1 cellular context compared by ENCODE assay signal in the genomic region with DNA sequence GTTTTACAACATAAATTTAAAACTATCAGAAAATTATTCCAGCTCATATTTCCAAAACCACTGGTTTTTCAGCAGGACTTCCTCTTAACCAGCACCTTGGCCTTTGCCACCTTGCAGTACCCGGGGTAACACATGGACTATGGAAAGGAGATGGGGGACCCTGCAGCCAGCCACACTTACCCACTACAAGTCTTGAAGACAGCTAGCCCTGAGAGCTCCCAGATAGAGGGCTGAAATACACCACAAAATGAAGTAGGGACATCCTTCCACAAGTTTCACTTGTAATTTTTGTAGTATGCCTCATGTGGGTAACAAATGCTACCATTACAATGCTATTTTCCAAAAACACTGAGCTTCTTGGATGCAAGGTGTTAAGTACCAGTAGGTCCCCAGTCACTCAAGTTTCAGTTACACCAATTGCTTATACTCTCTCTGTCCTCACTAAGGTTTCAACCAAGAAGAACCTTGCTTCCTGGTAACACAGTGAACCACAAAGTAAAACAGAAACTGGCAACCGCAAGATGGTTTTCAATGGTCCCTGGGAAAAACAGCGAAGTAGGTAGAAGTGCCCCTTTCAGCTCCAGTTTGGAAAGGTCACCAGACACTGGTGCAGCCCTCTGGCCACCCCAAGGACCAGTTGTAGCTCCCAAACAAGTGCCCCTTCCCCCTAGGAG.
TF ChIP-seq lines count a peak whose summit lies in the region.

No MANE protein-coding gene starts in this region.

TF ChIP-seq in GM12878, 131 proteins besides CTCF, POLR2A, EP300 and RAD21 (continued from another document and continues in another):
- TF ChIP-seq MYC (IDR thresholded peaks at IDR 0.05; ENCODE audit: insufficient read depth, insufficient read length, insufficient replicate concordance, low read length, severe bottlenecking): no peak
- peak; percentile 71 for TF ChIP-seq GATAD2B (conservative IDR thresholded peaks at IDR 0.05; ENCODE audit: low read depth)
- TF ChIP-seq BACH1 (IDR thresholded peaks at IDR 0.05; ENCODE audit: borderline replicate concordance): no peak
- TF ChIP-seq MTA2 (IDR thresholded peaks at IDR 0.05; ENCODE audit: low read depth): peak; percentile 78
- peak; percentile 66; the same call in 1 of the 2 replicates for TF ChIP-seq PAX5 (IDR thresholded peaks at IDR 0.05; ENCODE audit: borderline replicate concordance, low read depth, low read length)
- TF ChIP-seq RELA (IDR thresholded peaks at IDR 0.05; ENCODE audit: borderline replicate concordance, partially characterized antibody): peak; percentile 40
- peak; percentile 65 for TF ChIP-seq NR2F1 (conservative IDR thresholded peaks at IDR 0.05)
- TF ChIP-seq MTA3 (IDR thresholded peaks at IDR 0.05; ENCODE audit: borderline replicate concordance, low read length): peak; percentile 83; the same call in 1 of the 2 replicates
- peak; percentile 56 for TF ChIP-seq DPF2 (IDR thresholded peaks at IDR 0.05)
- peak; percentile 81 for TF ChIP-seq CBFB (IDR thresholded peaks at IDR 0.05; ENCODE audit: low read depth)
- no peak for TF ChIP-seq TCF7 (IDR thresholded peaks at IDR 0.05; ENCODE audit: borderline replicate concordance)
- TF ChIP-seq ETV6 (conservative IDR thresholded peaks at IDR 0.05 in 1 of 2, IDR thresholded peaks at IDR 0.05 in 1 of 2; ENCODE audit: borderline replicate concordance in 1 of 2, low read depth in 1 of 2): peak in 1 of 2 experiments; percentile 40; a peak in 1 of 4 replicates
- peak; percentile 35; the same call in 1 of the 2 replicates for TF ChIP-seq TCF3 (IDR thresholded peaks at IDR 0.05; ENCODE audit: borderline replicate concordance, insufficient read depth, low read depth, low read length)
- peak; percentile 50; the same call in 1 of the 2 replicates for TF ChIP-seq EED (IDR thresholded peaks at IDR 0.05; ENCODE audit: low read depth)
- TF ChIP-seq, protein P1, sequence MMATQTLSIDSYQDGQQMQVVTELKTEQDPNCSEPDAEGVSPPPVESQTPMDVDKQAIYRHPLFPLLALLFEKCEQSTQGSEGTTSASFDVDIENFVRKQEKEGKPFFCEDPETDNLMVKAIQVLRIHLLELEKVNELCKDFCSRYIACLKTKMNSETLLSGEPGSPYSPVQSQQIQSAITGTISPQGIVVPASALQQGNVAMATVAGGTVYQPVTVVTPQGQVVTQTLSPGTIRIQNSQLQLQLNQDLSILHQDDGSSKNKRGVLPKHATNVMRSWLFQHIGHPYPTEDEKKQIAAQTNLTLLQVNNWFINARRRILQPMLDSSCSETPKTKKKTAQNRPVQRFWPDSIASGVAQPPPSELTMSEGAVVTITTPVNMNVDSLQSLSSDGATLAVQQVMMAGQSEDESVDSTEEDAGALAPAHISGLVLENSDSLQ (IDR thresholded peaks at IDR 0.05): peak; percentile 95
- TF ChIP-seq, protein P2, sequence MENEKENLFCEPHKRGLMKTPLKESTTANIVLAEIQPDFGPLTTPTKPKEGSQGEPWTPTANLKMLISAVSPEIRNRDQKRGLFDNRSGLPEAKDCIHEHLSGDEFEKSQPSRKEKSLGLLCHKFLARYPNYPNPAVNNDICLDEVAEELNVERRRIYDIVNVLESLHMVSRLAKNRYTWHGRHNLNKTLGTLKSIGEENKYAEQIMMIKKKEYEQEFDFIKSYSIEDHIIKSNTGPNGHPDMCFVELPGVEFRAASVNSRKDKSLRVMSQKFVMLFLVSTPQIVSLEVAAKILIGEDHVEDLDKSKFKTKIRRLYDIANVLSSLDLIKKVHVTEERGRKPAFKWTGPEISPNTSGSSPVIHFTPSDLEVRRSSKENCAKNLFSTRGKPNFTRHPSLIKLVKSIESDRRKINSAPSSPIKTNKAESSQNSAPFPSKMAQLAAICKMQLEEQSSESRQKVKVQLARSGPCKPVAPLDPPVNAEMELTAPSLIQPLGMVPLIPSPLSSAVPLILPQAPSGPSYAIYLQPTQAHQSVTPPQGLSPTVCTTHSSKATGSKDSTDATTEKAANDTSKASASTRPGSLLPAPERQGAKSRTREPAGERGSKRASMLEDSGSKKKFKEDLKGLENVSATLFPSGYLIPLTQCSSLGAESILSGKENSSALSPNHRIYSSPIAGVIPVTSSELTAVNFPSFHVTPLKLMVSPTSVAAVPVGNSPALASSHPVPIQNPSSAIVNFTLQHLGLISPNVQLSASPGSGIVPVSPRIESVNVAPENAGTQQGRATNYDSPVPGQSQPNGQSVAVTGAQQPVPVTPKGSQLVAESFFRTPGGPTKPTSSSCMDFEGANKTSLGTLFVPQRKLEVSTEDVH (IDR thresholded peaks at IDR 0.05; ENCODE audit: low read depth, partially characterized antibody): no peak
- TF ChIP-seq SRF (IDR thresholded peaks at IDR 0.05; ENCODE audit: low read depth in 2 of 2, low read length in 2 of 2): no peak
- TF ChIP-seq SPI1 (IDR thresholded peaks at IDR 0.05; ENCODE audit: borderline replicate concordance, insufficient read depth, low read depth, low read length): no peak
- TF ChIP-seq, protein P3, sequence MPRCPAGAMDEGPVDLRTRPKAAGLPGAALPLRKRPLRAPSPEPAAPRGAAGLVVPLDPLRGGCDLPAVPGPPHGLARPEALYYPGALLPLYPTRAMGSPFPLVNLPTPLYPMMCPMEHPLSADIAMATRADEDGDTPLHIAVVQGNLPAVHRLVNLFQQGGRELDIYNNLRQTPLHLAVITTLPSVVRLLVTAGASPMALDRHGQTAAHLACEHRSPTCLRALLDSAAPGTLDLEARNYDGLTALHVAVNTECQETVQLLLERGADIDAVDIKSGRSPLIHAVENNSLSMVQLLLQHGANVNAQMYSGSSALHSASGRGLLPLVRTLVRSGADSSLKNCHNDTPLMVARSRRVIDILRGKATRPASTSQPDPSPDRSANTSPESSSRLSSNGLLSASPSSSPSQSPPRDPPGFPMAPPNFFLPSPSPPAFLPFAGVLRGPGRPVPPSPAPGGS (IDR thresholded peaks at IDR 0.05; ENCODE audit: borderline replicate concordance, insufficient read depth, low read depth, low read length, poor library complexity, severe bottlenecking): no peak
- TF ChIP-seq ZNF217 (IDR thresholded peaks at IDR 0.05): peak; percentile 66; the same call in 1 of the 2 replicates
- TF ChIP-seq, protein P4, sequence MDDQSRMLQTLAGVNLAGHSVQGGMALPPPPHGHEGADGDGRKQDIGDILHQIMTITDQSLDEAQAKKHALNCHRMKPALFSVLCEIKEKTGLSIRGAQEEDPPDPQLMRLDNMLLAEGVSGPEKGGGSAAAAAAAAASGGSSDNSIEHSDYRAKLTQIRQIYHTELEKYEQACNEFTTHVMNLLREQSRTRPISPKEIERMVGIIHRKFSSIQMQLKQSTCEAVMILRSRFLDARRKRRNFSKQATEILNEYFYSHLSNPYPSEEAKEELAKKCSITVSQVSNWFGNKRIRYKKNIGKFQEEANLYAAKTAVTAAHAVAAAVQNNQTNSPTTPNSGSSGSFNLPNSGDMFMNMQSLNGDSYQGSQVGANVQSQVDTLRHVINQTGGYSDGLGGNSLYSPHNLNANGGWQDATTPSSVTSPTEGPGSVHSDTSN (IDR thresholded peaks at IDR 0.05; ENCODE audit: insufficient replicate concordance, low read depth, low read length): peak; percentile 58
- peak; percentile 97 for TF ChIP-seq IKZF1 (conservative IDR thresholded peaks at IDR 0.05)
- TF ChIP-seq POU2F2 (IDR thresholded peaks at IDR 0.05; ENCODE audit: borderline replicate concordance, low read depth, low read length): peak; percentile 33; the same call in 1 of the 3 replicates
- TF ChIP-seq, protein P5, sequence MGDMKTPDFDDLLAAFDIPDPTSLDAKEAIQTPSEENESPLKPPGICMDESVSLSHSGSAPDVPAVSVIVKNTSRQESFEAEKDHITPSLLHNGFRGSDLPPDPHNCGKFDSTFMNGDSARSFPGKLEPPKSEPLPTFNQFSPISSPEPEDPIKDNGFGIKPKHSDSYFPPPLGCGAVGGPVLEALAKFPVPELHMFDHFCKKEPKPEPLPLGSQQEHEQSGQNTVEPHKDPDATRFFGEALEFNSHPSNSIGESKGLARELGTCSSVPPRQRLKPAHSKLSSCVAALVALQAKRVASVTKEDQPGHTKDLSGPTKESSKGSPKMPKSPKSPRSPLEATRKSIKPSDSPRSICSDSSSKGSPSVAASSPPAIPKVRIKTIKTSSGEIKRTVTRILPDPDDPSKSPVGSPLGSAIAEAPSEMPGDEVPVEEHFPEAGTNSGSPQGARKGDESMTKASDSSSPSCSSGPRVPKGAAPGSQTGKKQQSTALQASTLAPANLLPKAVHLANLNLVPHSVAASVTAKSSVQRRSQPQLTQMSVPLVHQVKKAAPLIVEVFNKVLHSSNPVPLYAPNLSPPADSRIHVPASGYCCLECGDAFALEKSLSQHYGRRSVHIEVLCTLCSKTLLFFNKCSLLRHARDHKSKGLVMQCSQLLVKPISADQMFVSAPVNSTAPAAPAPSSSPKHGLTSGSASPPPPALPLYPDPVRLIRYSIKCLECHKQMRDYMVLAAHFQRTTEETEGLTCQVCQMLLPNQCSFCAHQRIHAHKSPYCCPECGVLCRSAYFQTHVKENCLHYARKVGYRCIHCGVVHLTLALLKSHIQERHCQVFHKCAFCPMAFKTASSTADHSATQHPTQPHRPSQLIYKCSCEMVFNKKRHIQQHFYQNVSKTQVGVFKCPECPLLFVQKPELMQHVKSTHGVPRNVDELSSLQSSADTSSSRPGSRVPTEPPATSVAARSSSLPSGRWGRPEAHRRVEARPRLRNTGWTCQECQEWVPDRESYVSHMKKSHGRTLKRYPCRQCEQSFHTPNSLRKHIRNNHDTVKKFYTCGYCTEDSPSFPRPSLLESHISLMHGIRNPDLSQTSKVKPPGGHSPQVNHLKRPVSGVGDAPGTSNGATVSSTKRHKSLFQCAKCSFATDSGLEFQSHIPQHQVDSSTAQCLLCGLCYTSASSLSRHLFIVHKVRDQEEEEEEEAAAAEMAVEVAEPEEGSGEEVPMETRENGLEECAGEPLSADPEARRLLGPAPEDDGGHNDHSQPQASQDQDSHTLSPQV (IDR thresholded peaks at IDR 0.05): no peak
- TF ChIP-seq IRF4 (IDR thresholded peaks at IDR 0.05; ENCODE audit: low read depth, low read length): 0 out of 2 replicates have a peak, but pooled peaks have one; percentile 33
- peak; percentile 97 for TF ChIP-seq IKZF2 (IDR thresholded peaks at IDR 0.05)
- TF ChIP-seq CEBPB (IDR thresholded peaks at IDR 0.05; ENCODE audit: borderline replicate concordance in 1 of 2, low read depth in 2 of 2, low read length in 2 of 2): no peak
- no peak for TF ChIP-seq EZH2 (IDR thresholded peaks at IDR 0.05; ENCODE audit: borderline replicate concordance, control insufficient read depth, low read depth, low read length)
- TF ChIP-seq, protein P6, sequence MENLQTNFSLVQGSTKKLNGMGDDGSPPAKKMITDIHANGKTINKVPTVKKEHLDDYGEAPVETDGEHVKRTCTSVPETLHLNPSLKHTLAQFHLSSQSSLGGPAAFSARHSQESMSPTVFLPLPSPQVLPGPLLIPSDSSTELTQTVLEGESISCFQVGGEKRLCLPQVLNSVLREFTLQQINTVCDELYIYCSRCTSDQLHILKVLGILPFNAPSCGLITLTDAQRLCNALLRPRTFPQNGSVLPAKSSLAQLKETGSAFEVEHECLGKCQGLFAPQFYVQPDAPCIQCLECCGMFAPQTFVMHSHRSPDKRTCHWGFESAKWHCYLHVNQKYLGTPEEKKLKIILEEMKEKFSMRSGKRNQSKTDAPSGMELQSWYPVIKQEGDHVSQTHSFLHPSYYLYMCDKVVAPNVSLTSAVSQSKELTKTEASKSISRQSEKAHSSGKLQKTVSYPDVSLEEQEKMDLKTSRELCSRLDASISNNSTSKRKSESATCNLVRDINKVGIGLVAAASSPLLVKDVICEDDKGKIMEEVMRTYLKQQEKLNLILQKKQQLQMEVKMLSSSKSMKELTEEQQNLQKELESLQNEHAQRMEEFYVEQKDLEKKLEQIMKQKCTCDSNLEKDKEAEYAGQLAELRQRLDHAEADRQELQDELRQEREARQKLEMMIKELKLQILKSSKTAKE (IDR thresholded peaks at IDR 0.05; ENCODE audit: low read depth, poor library complexity, severe bottlenecking): peak; percentile 62
- TF ChIP-seq, protein P7, sequence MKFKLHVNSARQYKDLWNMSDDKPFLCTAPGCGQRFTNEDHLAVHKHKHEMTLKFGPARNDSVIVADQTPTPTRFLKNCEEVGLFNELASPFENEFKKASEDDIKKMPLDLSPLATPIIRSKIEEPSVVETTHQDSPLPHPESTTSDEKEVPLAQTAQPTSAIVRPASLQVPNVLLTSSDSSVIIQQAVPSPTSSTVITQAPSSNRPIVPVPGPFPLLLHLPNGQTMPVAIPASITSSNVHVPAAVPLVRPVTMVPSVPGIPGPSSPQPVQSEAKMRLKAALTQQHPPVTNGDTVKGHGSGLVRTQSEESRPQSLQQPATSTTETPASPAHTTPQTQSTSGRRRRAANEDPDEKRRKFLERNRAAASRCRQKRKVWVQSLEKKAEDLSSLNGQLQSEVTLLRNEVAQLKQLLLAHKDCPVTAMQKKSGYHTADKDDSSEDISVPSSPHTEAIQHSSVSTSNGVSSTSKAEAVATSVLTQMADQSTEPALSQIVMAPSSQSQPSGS (IDR thresholded peaks at IDR 0.05; ENCODE audit: low read length): peak; percentile 67
- TF ChIP-seq, protein P8, sequence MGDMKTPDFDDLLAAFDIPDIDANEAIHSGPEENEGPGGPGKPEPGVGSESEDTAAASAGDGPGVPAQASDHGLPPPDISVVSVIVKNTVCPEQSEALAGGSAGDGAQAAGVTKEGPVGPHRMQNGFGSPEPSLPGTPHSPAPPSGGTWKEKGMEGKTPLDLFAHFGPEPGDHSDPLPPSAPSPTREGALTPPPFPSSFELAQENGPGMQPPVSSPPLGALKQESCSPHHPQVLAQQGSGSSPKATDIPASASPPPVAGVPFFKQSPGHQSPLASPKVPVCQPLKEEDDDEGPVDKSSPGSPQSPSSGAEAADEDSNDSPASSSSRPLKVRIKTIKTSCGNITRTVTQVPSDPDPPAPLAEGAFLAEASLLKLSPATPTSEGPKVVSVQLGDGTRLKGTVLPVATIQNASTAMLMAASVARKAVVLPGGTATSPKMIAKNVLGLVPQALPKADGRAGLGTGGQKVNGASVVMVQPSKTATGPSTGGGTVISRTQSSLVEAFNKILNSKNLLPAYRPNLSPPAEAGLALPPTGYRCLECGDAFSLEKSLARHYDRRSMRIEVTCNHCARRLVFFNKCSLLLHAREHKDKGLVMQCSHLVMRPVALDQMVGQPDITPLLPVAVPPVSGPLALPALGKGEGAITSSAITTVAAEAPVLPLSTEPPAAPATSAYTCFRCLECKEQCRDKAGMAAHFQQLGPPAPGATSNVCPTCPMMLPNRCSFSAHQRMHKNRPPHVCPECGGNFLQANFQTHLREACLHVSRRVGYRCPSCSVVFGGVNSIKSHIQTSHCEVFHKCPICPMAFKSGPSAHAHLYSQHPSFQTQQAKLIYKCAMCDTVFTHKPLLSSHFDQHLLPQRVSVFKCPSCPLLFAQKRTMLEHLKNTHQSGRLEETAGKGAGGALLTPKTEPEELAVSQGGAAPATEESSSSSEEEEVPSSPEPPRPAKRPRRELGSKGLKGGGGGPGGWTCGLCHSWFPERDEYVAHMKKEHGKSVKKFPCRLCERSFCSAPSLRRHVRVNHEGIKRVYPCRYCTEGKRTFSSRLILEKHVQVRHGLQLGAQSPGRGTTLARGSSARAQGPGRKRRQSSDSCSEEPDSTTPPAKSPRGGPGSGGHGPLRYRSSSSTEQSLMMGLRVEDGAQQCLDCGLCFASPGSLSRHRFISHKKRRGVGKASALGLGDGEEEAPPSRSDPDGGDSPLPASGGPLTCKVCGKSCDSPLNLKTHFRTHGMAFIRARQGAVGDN (IDR thresholded peaks at IDR 0.05): 0 out of 2 replicates have a peak, but pooled peaks have one; percentile 40
- peak; percentile 66 to 68 for TF ChIP-seq BHLHE40 (IDR thresholded peaks at IDR 0.05; ENCODE audit: borderline replicate concordance in 1 of 2, low read depth in 2 of 2, low read length in 1 of 2)
- TF ChIP-seq NRF1 (conservative IDR thresholded peaks at IDR 0.05; ENCODE audit: low read depth, low read length): no peak
- peak; percentile 97 for TF ChIP-seq RUNX3 (IDR thresholded peaks at IDR 0.05; ENCODE audit: low read length)
- no peak for TF ChIP-seq NR2C2 (IDR thresholded peaks at IDR 0.05; ENCODE audit: borderline replicate concordance, control insufficient read depth, insufficient read length, low read depth)
